In genomic region chr2:222701233-222701632, GRCh38 we compare ENCODE assay signal across 19 cellular contexts. TPM values are rescaled to one million over a fixed set of nuclear protein-coding genes. Genes with fewer than 3 reads are reported as not detected.
DNase-seq lines count a peak whose midpoint lies in the region; ATAC-seq, FAIRE-seq and TF ChIP-seq lines count a peak whose summit lies in the region.
"Had no signal": no experiment of that assay in that cellular context is flagged by ENCODE, and none has a peak within 500 bp of the region (broad histone marks: within the 10 kb centered on the region; RNA-seq: fewer than 3 reads in every experiment).

No MANE protein-coding gene starts in this region.

- H3K36me3 Mint-ChIP-seq in activated CD8-positive, alpha-beta memory T cell treated with anti-CD3 and anti-CD28 coated beads, Interleukin-2, amount 10 ng/mL, durations not matched to agents 7 days and 5 days: no peaks in the 10 kb centered on the region
- H3K36me3 Mint-ChIP-seq in stimulated activated naive B cell treated with anti-CD40 and anti-IgM and Interleukin-4, amounts not matched to agents 10 μg/mL and 1 μg/mL and 100 μg/mL, for 72 hours: no peaks in the 10 kb centered on the region
- H3K36me3 Mint-ChIP-seq: CD14-positive monocyte had no signal

- no peak for TF ChIP-seq EP300 in K562 (IDR thresholded peaks at IDR 0.05; ENCODE audit: low read length)

- H3K27me3 ChIP-seq in Loucy (ENCODE audit: insufficient read depth, low read length, poor library complexity, severe bottlenecking) (no peaks in the 10 kb centered on the region), K562 (ENCODE audit: control insufficient read depth in 2 of 2, insufficient read depth in 2 of 2, low read length in 2 of 2) (no peaks in the 10 kb centered on the region; a peak in 1 of 5 replicates)

- POLR2A ChIA-PET in K562 (lab: Yijun Ruan, JAX): no interaction called here

- H3K9ac ChIP-seq in Loucy (ENCODE audit: low read depth, low read length, poor library complexity, severe bottlenecking): no peak overlapping the region
- H3K9ac ChIP-seq in K562 (ENCODE audit: insufficient read depth in 1 of 2, low read depth in 2 of 2, low read length in 2 of 2): no peak overlapping the region
- H3K9ac ChIP-seq: KMS-11 had no signal

- no peaks in the 10 kb centered on the region for H3K9me2 ChIP-seq in Loucy (replicated peaks; ENCODE audit: low read depth, low read length)

- BruUV-seq in K562 (replicated peaks; lab: Mats Ljungman, UMichigan): no TSS peak

- TF ChIP-seq CTCF in Loucy (conservative IDR thresholded peaks at IDR 0.05; ENCODE audit: low read length) (no peak), K562 (IDR thresholded peaks at IDR 0.05 in 2 of 3, conservative IDR thresholded peaks at IDR 0.05 in 1 of 3; ENCODE audit: insufficient read depth in 2 of 3, low read depth in 1 of 3, low read length in 3 of 3) (no peak), lower leg skin (IDR thresholded peaks at IDR 0.05) (no peak)

- no peaks in the 10 kb centered on the region for H3K79me2 ChIP-seq in Loucy (ENCODE audit: insufficient read depth, low read length)
- no peaks in the 10 kb centered on the region for H3K79me2 ChIP-seq in K562 (ENCODE audit: control insufficient read depth, insufficient read depth, low read length)

- H2AFZ ChIP-seq in Loucy (ENCODE audit: low read length) (no peak overlapping the region), K562 (ENCODE audit: low read depth, low read length) (no peak overlapping the region)

- intact Hi-C loops in K562 (cut with micrococcal nuclease) (no loop called here), lower leg skin (cut with DNase I; ENCODE audit: low total_unique reads) (loop anchor here (10.0 kb wide), 2 partner anchors 164 to 204 kb away; partner anchors contain the start of gene ACSL3)

- H3K36me3 ChIP-seq in Loucy (ENCODE audit: insufficient read depth, low read length) (no peaks in the 10 kb centered on the region), K562 (ENCODE audit: control insufficient read depth, insufficient read depth, low read length) (no peaks in the 10 kb centered on the region)

- CTCF ChIA-PET in activated CD8-positive, alpha-beta memory T cell treated with anti-CD3 and anti-CD28 coated beads, Interleukin-2, amount 10 ng/mL, durations not matched to agents 7 days and 5 days (lab: Charles Lee): interaction anchor here (0.6 to 0.8 kb wide), 2 partner anchors 11 to 233 kb away, joined by 3 read pairs; no protein-coding TSS in a partner anchor
- CTCF ChIA-PET in K562 (lab: Yijun Ruan, JAX; ENCODE audit: low intra/inter-chr PET ratio): no interaction called here

- peaks cover 16% of the 10 kb centered on the region for H3K4me1 Mint-ChIP-seq in activated CD8-positive, alpha-beta memory T cell treated with anti-CD3 and anti-CD28 coated beads, Interleukin-2, amount 10 ng/mL, durations not matched to agents 7 days and 5 days
- peaks cover 0 to 7% of the 10 kb centered on the region in 2 donors for H3K4me1 Mint-ChIP-seq in stimulated activated naive B cell treated with anti-CD40 and anti-IgM and Interleukin-4, amounts not matched to agents 10 μg/mL and 1 μg/mL and 100 μg/mL, for 72 hours

- H3K9me3 Mint-ChIP-seq in activated CD8-positive, alpha-beta memory T cell treated with anti-CD3 and anti-CD28 coated beads, Interleukin-2, amount 10 ng/mL, durations not matched to agents 7 days and 5 days (ENCODE audit: low read depth): no peaks in the 10 kb centered on the region
- H3K9me3 Mint-ChIP-seq in stimulated activated naive B cell treated with anti-CD40 and anti-IgM and Interleukin-4, amounts not matched to agents 10 μg/mL and 1 μg/mL and 100 μg/mL, for 72 hours: no peaks in the 10 kb centered on the region
- H3K9me3 Mint-ChIP-seq: CD14-positive monocyte, HFFc6 had no signal

- H3K4me2 ChIP-seq in Loucy (ENCODE audit: low read depth, low read length, poor library complexity, severe bottlenecking): peak overlapping the region; percentile 53
- H3K4me2 ChIP-seq in K562 (ENCODE audit: insufficient read depth, low read length): no peak overlapping the region
- H3K4me2 ChIP-seq: KMS-11 had no signal

- peaks cover 60% of the 10 kb centered on the region for H3K27me3 Mint-ChIP-seq in activated CD8-positive, alpha-beta memory T cell treated with anti-CD3 and anti-CD28 coated beads, Interleukin-2, amount 10 ng/mL, durations not matched to agents 7 days and 5 days
- H3K27me3 Mint-ChIP-seq in stimulated activated naive B cell treated with anti-CD40 and anti-IgM and Interleukin-4, amounts not matched to agents 10 μg/mL and 1 μg/mL and 100 μg/mL, for 72 hours: peaks cover 14 to 15% of the 10 kb centered on the region in 2 donors

- H3K4me3 ChIP-seq in Loucy (ENCODE audit: low read length, poor library complexity, severe bottlenecking): peak overlapping the region; percentile 33
- H3K4me3 ChIP-seq in K562: no peak overlapping the region
- no peak overlapping the region for H3K4me3 ChIP-seq in lower leg skin (ENCODE audit: low read depth, poor library complexity, severe bottlenecking)

- no peak for TF ChIP-seq RAD21 in K562 (CRISPR knock-in tag; conservative IDR thresholded peaks at IDR 0.05 in 1 of 2, IDR thresholded peaks at IDR 0.05 in 1 of 2)

- 13% methylated on average over 1 of the region's 1 CpG for WGBS in K562 (ENCODE audit: insufficient coverage, low coverage, missing lambda C conversion rate)
- 36 to 61% methylated on average over 1 of the region's 1 CpG for WGBS in lower leg skin, 2 donors

- peaks cover 18% of the 10 kb centered on the region for H3K4me1 ChIP-seq in Loucy (ENCODE audit: insufficient read depth, low read length, poor library complexity, severe bottlenecking)
- no peaks in the 10 kb centered on the region for H3K4me1 ChIP-seq in K562 (replicated peaks in 1 of 2; ENCODE audit: control insufficient read depth in 2 of 2, insufficient read depth in 2 of 2, low read length in 2 of 2)

- ATAC-seq in activated CD8-positive, alpha-beta memory T cell treated with anti-CD3 and anti-CD28 coated beads, Interleukin-2, amount 10 ng/mL, durations not matched to agents 7 days and 5 days: no peak
- ATAC-seq in K562: no peak
- ATAC-seq in stimulated activated naive B cell treated with anti-CD40 and anti-IgM and Interleukin-4, amounts not matched to agents 10 μg/mL and 1 μg/mL and 100 μg/mL, for 72 hours (replicated peaks): no peak
- ATAC-seq: HepG2, Panc1 had no signal

- TF ChIP-seq POLR2A in K562 (conservative IDR thresholded peaks at IDR 0.05) (no peak), lower leg skin (IDR thresholded peaks at IDR 0.05) (no peak)

- in situ Hi-C loops in K562 (cut with MboI): no loop called here

- no peaks in the 10 kb centered on the region for H3F3A ChIP-seq in Loucy (ENCODE audit: low read depth)

- H4K20me1 ChIP-seq in Loucy (ENCODE audit: insufficient read depth, low read length, poor library complexity, severe bottlenecking) (no peaks in the 10 kb centered on the region), K562 (replicated peaks; ENCODE audit: control insufficient read depth, insufficient read depth, low read length) (no peaks in the 10 kb centered on the region)

- H3K9me3 ChIP-seq in Loucy (ENCODE audit: insufficient read depth, low read depth, low read length): no peaks in the 10 kb centered on the region
- H3K9me3 ChIP-seq in K562 (replicated peaks; ENCODE audit: control insufficient read depth, insufficient read depth, low read depth, low read length): no peaks in the 10 kb centered on the region

- H3K27ac Mint-ChIP-seq in activated CD8-positive, alpha-beta memory T cell treated with anti-CD3 and anti-CD28 coated beads, Interleukin-2, amount 10 ng/mL, durations not matched to agents 7 days and 5 days: no peak overlapping the region
- H3K27ac Mint-ChIP-seq in stimulated activated naive B cell treated with anti-CD40 and anti-IgM and Interleukin-4, amounts not matched to agents 10 μg/mL and 1 μg/mL and 100 μg/mL, for 72 hours: peak overlapping the region; percentile 48
- H3K27ac Mint-ChIP-seq: HFFc6 had no signal

- no peak for FAIRE-seq in K562 (lab: Jason Lieb, UNC)
- FAIRE-seq: HepG2 had no signal

- H3K27ac ChIP-seq in K562 (ENCODE audit: extremely low read depth, low read depth, low read length): no peak overlapping the region
- H3K27ac ChIP-seq: KMS-11 had no signal

- H3K4me3 Mint-ChIP-seq in activated CD8-positive, alpha-beta memory T cell treated with anti-CD3 and anti-CD28 coated beads, Interleukin-2, amount 10 ng/mL, durations not matched to agents 7 days and 5 days: peak overlapping the region; percentile 54
- no peak overlapping the region for H3K4me3 Mint-ChIP-seq in stimulated activated naive B cell treated with anti-CD40 and anti-IgM and Interleukin-4, amounts not matched to agents 10 μg/mL and 1 μg/mL and 100 μg/mL, for 72 hours
- H3K4me3 Mint-ChIP-seq: HFFc6 had no signal

- no peaks in the 10 kb centered on the region for H3K9me1 ChIP-seq in K562 (ENCODE audit: control insufficient read depth, insufficient read depth, low read length)

- no peak for DNase-seq in activated CD8-positive, alpha-beta memory T cell treated with anti-CD3 and anti-CD28 coated beads, Interleukin-2, amount 10 ng/mL, durations not matched to agents 7 days and 5 days
- DNase-seq in activated CD8-positive, alpha-beta memory T cell treated with anti-CD3 and anti-CD28 coated beads, Interleukin-2, amount 50 U/mL, for 48 hours: no peak
- no peak for DNase-seq in K562 (ENCODE audit: extremely low read depth in 1 of 4, low spot score in 3 of 4)
- DNase-seq in stimulated activated naive B cell treated with anti-CD40 and anti-IgM and Interleukin-4, amounts not matched to agents 10 μg/mL and 1 μg/mL and 100 μg/mL, for 72 hours: no peak
- DNase-seq in NCI-H2196 (lab: John Stamatoyannopoulos, UW; ENCODE audit: unreplicated experiment): no peak
- no peak for DNase-seq in lower leg skin (ENCODE audit: low spot score in 2 of 2)
- DNase-seq: HFFc6, NCI-H1048, NCI-H146, NCI-H2081, NCI-H510A treated with DMSO at 0.1 percent for 48 hours had no signal

RNA-seq across cellular contexts. Expression of gene MOGAT1, which starts 29.8 kb away (rescaled TPM):
- not detected for total RNA-seq in activated CD8-positive, alpha-beta memory T cell treated with anti-CD3 and anti-CD28 coated beads, Interleukin-2, amount 10 ng/mL, durations not matched to agents 7 days and 5 days
- total RNA-seq in K562 (2011; cell fraction: chromatin; rRNA removed; ENCODE audit: low replicate concordance): not detected in 2 replicates
- not detected in 2 replicates for total RNA-seq in K562 (2011; cell fraction: nucleolus; rRNA removed)
- total RNA-seq in K562 (2011; cell fraction: nucleoplasm; rRNA removed): not detected in 2 replicates
- total RNA-seq in K562 (2014; rRNA removed) (not detected in 2 replicates), K562 (2014; rRNA removed; fragmentation: Illumina TruSeq; extraction: Trizol) (not detected in 2 replicates), K562 (2015; rRNA removed; fragmentation: Illumina TruSeq; extraction: Trizol) (not detected in 2 replicates), K562 (2021) (not detected in 2 replicates), lower leg skin (not detected)
- polyA plus RNA-seq in K562 (2011; rRNA removed) (not detected in 2 replicates), K562 (2014; fragmentation: Illumina TruSeq; extraction: Trizol) (not detected in 2 replicates), K562 (2014; fragmentation: Nextera tagmentation; extraction: Ambion mirVana) (not detected), K562 (2014; rRNA removed) (not detected in 2 replicates)
- polyA plus RNA-seq in K562 (2011; cell fraction: cytosol; rRNA removed): not detected in 2 replicates
- not detected in 2 replicates for polyA plus RNA-seq in K562 (2011; cell fraction: nucleus; rRNA removed)
- not detected in 2 replicates for polyA plus RNA-seq in K562 (2012)
- not detected in 2 replicates for polyA minus RNA-seq in K562 (2011; rRNA and poly(A)+ RNA removed)
- not detected in 2 replicates for polyA minus RNA-seq in K562 (2011; cell fraction: cytosol; rRNA and poly(A)+ RNA removed)
- polyA minus RNA-seq in K562 (2011; cell fraction: nucleus; rRNA and poly(A)+ RNA removed): not detected in 2 replicates
- total RNA-seq: A673, H4, HFFc6, MCF 10A had no signal
- polyA plus RNA-seq: CD14-positive monocyte had no signal

RNA-seq across cellular contexts. Expression of gene FARSB, which starts 45.3 kb away (rescaled TPM):
- 10 to 100 TPM; 25.8 to 33.1 TPM for total RNA-seq in activated CD8-positive, alpha-beta memory T cell treated with anti-CD3 and anti-CD28 coated beads, Interleukin-2, amount 10 ng/mL, durations not matched to agents 7 days and 5 days
- total RNA-seq in K562 (2011; cell fraction: chromatin; rRNA removed; ENCODE audit: low replicate concordance): 16.9 and 39.3 TPM in 2 replicates
- 8.2 and 12.2 TPM in 2 replicates for total RNA-seq in K562 (2011; cell fraction: nucleolus; rRNA removed)
- total RNA-seq in K562 (2011; cell fraction: nucleoplasm; rRNA removed): 16.1 and 23.5 TPM in 2 replicates
- total RNA-seq in K562 (2014; rRNA removed) (26.6 and 28.3 TPM in 2 replicates), K562 (2014; rRNA removed; fragmentation: Illumina TruSeq; extraction: Trizol) (55.7 and 60.7 TPM in 2 replicates), K562 (2015; rRNA removed; fragmentation: Illumina TruSeq; extraction: Trizol) (50.9 and 54.2 TPM in 2 replicates), K562 (2021) (50.5 and 52.0 TPM in 2 replicates), lower leg skin (10 to 100 TPM in 3 of 4 donors, 1 to 10 TPM in 1; 8.6 to 12.2 (median 11.2) TPM)
- polyA plus RNA-seq in K562 (2011; rRNA removed) (61.6 and 90.1 TPM in 2 replicates), K562 (2014; fragmentation: Illumina TruSeq; extraction: Trizol) (86.3 and 101 TPM in 2 replicates), K562 (2014; fragmentation: Nextera tagmentation; extraction: Ambion mirVana) (100 to 1,000 TPM; 152 to 171 TPM), K562 (2014; rRNA removed) (54.0 and 64.9 TPM in 2 replicates)
- 30.8 and 38.2 TPM in 2 replicates for polyA plus RNA-seq in K562 (2011; cell fraction: cytosol; rRNA removed)
- polyA plus RNA-seq in K562 (2011; cell fraction: nucleus; rRNA removed): 20.0 and 26.4 TPM in 2 replicates
- 33.7 and 59.6 TPM in 2 replicates for polyA plus RNA-seq in K562 (2012)
- polyA minus RNA-seq in K562 (2011; rRNA and poly(A)+ RNA removed): 70.2 and 74.0 TPM in 2 replicates
- polyA minus RNA-seq in K562 (2011; cell fraction: cytosol; rRNA and poly(A)+ RNA removed): 19.7 and 32.9 TPM in 2 replicates
- 13.3 and 19.4 TPM in 2 replicates for polyA minus RNA-seq in K562 (2011; cell fraction: nucleus; rRNA and poly(A)+ RNA removed)
